ENCODE assay signal across 29 cellular contexts in the genomic region with DNA sequence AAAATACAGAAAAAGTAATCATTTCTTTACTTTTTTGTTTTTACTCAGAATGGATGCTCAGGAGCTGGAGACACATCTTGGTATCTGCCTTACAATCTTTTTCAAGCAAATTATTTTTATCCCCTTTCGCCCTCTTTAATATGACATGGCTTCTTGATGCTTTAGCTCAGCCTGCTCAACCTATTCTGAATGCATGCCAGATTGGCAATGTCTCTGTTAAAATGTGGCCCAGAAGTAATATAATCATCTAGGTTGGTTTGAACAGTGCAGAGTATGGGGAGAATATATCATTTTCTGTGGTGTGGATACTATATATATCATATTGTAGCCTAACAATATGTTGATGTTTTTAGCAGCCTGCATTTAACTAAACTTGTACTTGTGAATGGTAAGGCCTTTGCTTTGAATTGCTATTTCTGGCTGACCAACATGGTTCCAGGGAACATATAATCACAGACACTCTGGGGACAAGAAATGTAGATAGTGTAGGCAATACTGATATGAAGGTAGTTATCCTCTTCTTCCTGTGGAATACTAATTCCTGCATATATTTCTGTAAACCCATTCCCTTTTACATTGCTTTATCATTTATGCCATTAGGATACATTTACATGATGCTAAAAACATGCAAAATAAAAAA.
"Had no signal": no experiment of that assay in that cellular context is flagged by ENCODE, and none has a peak within 500 bp of the region (broad histone marks: within the 10 kb centered on the region; RNA-seq: fewer than 3 reads in every experiment).

No MANE protein-coding gene starts in this region.

- H3K4me3 ChIP-seq: breast epithelium, SJSA1 had no signal

- H3K36me3 ChIP-seq: SJSA1 had no signal

- H3K27ac Mint-ChIP-seq: activated B cell treated with CpG ODN at 0.5 μM for 24 hours; activated CD4-positive, alpha-beta T cell treated with anti-CD3 and anti-CD28 coated beads, Interleukin-2, amount 10 ng/mL, durations not matched to agents 24 days and 14 days; activated CD8-positive, alpha-beta memory T cell treated with anti-CD3 and anti-CD28 coated beads, Interleukin-2, amount 10 ng/mL, durations not matched to agents 7 days and 5 days; activated naive CD4-positive, alpha-beta T cell treated with anti-CD3 and anti-CD28 coated beads, Interleukin-2, amount 50 U/mL, for 24 hours; activated T-cell treated with anti-CD3 and anti-CD28 coated beads, Interleukin-2, amount 50 U/mL, for 24 hours; activated T-helper 1 cell treated with anti-CD3 and anti-CD28 coated beads, Interleukin-12 subunit alpha, Interleukin-12 subunit beta, Interleukin-2, Interleukin-4 antibody, amounts not matched to agents 30 ng/mL and 10 ng/mL and 1 ng/mL, durations not matched to agents 14 hours and 24 hours and 36 hours; T-helper 2 cell treated with Interferon-gamma antibody and Interleukin-4, amounts not matched to agents 5 μg/mL and 100 μg/mL, for 36 hours had no signal

- H3K9me3 ChIP-seq: breast epithelium, SJSA1 had no signal

- H3K27ac ChIP-seq: breast epithelium, SJSA1 had no signal

- H3K27me3 Mint-ChIP-seq: activated B cell treated with CpG ODN at 0.5 μM for 24 hours; activated CD4-positive, alpha-beta T cell treated with anti-CD3 and anti-CD28 coated beads, Interleukin-2, amount 10 ng/mL, durations not matched to agents 24 days and 14 days; activated CD8-positive, alpha-beta memory T cell treated with anti-CD3 and anti-CD28 coated beads, Interleukin-2, amount 10 ng/mL, durations not matched to agents 7 days and 5 days; activated naive CD4-positive, alpha-beta T cell treated with anti-CD3 and anti-CD28 coated beads, Interleukin-2, amount 50 U/mL, for 24 hours; activated T-cell treated with anti-CD3 and anti-CD28 coated beads, Interleukin-2, amount 50 U/mL, for 24 hours had no signal

- H3K9me3 Mint-ChIP-seq: activated B cell treated with CpG ODN at 0.5 μM for 24 hours; activated CD4-positive, alpha-beta T cell treated with anti-CD3 and anti-CD28 coated beads, Interleukin-2, amount 10 ng/mL, durations not matched to agents 24 days and 14 days; activated naive CD4-positive, alpha-beta T cell treated with anti-CD3 and anti-CD28 coated beads, Interleukin-2, amount 50 U/mL, for 24 hours; activated T-cell treated with anti-CD3 and anti-CD28 coated beads, Interleukin-2, amount 50 U/mL, for 24 hours; activated T-helper 1 cell treated with anti-CD3 and anti-CD28 coated beads, Interleukin-12 subunit alpha, Interleukin-12 subunit beta, Interleukin-2, Interleukin-4 antibody, amounts not matched to agents 30 ng/mL and 10 ng/mL and 1 ng/mL, durations not matched to agents 14 hours and 24 hours and 36 hours; T-helper 2 cell treated with Interferon-gamma antibody and Interleukin-4, amounts not matched to agents 5 μg/mL and 100 μg/mL, for 36 hours had no signal

- H3K27me3 ChIP-seq: breast epithelium, SJSA1 had no signal

- H3K4me3 Mint-ChIP-seq: activated B cell treated with CpG ODN at 0.5 μM for 24 hours; activated CD4-positive, alpha-beta T cell treated with anti-CD3 and anti-CD28 coated beads, Interleukin-2, amount 10 ng/mL, durations not matched to agents 24 days and 14 days; activated CD8-positive, alpha-beta memory T cell treated with anti-CD3 and anti-CD28 coated beads, Interleukin-2, amount 10 ng/mL, durations not matched to agents 7 days and 5 days; activated naive CD4-positive, alpha-beta T cell treated with anti-CD3 and anti-CD28 coated beads, Interleukin-2, amount 50 U/mL, for 24 hours; activated T-cell treated with anti-CD3 and anti-CD28 coated beads, Interleukin-2, amount 50 U/mL, for 24 hours; activated T-helper 1 cell treated with anti-CD3 and anti-CD28 coated beads, Interleukin-12 subunit alpha, Interleukin-12 subunit beta, Interleukin-2, Interleukin-4 antibody, amounts not matched to agents 30 ng/mL and 10 ng/mL and 1 ng/mL, durations not matched to agents 14 hours and 24 hours and 36 hours; T-helper 2 cell treated with Interferon-gamma antibody and Interleukin-4, amounts not matched to agents 5 μg/mL and 100 μg/mL, for 36 hours had no signal

- DNase-seq: activated B cell treated with CpG ODN at 0.5 μM for 24 hours; activated CD4-positive, alpha-beta T cell treated with anti-CD3 and anti-CD28 coated beads for 1 hour; activated CD4-positive, alpha-beta T cell treated with anti-CD3 and anti-CD28 coated beads, Interleukin-2, amount 10 ng/mL, durations not matched to agents 24 days and 14 days; activated CD4-positive, alpha-beta T cell treated with anti-CD3 and anti-CD28 coated beads, Interleukin-2, amount 50 U/mL, for 48 hours; activated CD8-positive, alpha-beta memory T cell treated with anti-CD3 and anti-CD28 coated beads, Interleukin-2, amount 10 ng/mL, durations not matched to agents 7 days and 5 days; activated effector memory CD4-positive, alpha-beta T cell treated with Interleukin-2 at 50 U/mL for 16 hours; activated naive CD4-positive, alpha-beta T cell; activated T-cell treated with anti-CD3 and anti-CD28 coated beads, Interleukin-2, amount 50 U/mL, for 24 hours; aorta; central memory CD4-positive, alpha-beta T cell; KG1; NCI-H1092 treated with DMSO at 0.1 percent for 48 hours; NCI-H1417 treated with DMSO at 0.1 percent for 48 hours; NCI-H1694; NCI-H2029; NCI-H2107; NCI-H774; NK-92 treated with Interleukin-12 subunit alpha and Interleukin-12 subunit beta, amount 100 ng/mL, for 24 hours; OCI-M1; RPMI8226; SW 1271 had no signal

- H3K4me1 ChIP-seq: breast epithelium, SJSA1 had no signal

- H3K4me1 Mint-ChIP-seq: activated CD4-positive, alpha-beta T cell treated with anti-CD3 and anti-CD28 coated beads, Interleukin-2, amount 10 ng/mL, durations not matched to agents 24 days and 14 days; activated CD8-positive, alpha-beta memory T cell treated with anti-CD3 and anti-CD28 coated beads, Interleukin-2, amount 10 ng/mL, durations not matched to agents 7 days and 5 days; activated naive CD4-positive, alpha-beta T cell treated with anti-CD3 and anti-CD28 coated beads, Interleukin-2, amount 50 U/mL, for 24 hours had no signal

- ATAC-seq: activated CD8-positive, alpha-beta memory T cell treated with anti-CD3 and anti-CD28 coated beads, Interleukin-2, amount 10 ng/mL, durations not matched to agents 7 days and 5 days; Panc1; Right ventricle myocardium inferior; SK-N-SH treated with all-trans-retinoic acid at 6 μM for 48 hours had no signal
